ENCODE assay signal across 23 cellular contexts in the genomic region with DNA sequence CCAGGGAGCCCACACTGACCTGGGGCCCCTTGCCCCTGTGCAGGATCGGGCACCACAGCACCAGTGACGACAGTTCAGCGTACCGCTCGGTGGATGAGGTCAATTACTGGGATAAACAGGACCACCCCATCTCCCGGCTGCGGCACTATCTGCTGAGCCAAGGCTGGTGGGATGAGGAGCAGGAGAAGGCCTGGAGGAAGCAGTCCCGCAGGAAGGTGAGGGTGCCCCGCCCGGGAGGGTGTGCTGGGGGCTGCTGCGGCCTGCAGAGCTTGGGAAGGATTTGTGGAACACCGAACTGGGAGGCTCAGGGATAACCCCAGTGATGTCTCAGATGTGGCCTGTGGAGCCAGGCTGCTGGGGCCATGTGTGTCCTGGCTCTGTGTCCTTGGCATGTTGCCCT. TPM values are rescaled to one million over a fixed set of nuclear protein-coding genes. Genes with fewer than 3 reads are reported as not detected.
"Had no signal": no experiment of that assay in that cellular context is flagged by ENCODE, and none has a peak within 500 bp of the region (broad histone marks: within the 10 kb centered on the region; RNA-seq: fewer than 3 reads in every experiment).

No MANE protein-coding gene starts in this region.

- H3K4me3 ChIP-seq: adrenal gland, Peyer's patch had no signal

- ATAC-seq: activated CD4-positive, CD25-positive, alpha-beta regulatory T cell treated with anti-CD3 and anti-CD28 coated beads, Interleukin-2, amount 50 U/mL, for 24 hours; activated CD8-positive, alpha-beta T cell treated with anti-CD3 and anti-CD28 coated beads, Interleukin-2, amount 10 ng/mL, durations not matched to agents 7 days and 5 days had no signal

- H3K9me3 ChIP-seq: adrenal gland, Peyer's patch had no signal

- H3K4me3 Mint-ChIP-seq: activated CD8-positive, alpha-beta T cell treated with anti-CD3 and anti-CD28 coated beads, Interleukin-2, amount 10 ng/mL, durations not matched to agents 7 days and 5 days; activated naive CD8-positive, alpha-beta T cell; T-helper 1 cell treated with Interleukin-12 subunit alpha and Interleukin-12 subunit beta and Interleukin-4 antibody, amounts not matched to agents 30 μg/mL and 1 μg/mL, for 36 hours had no signal

- H3K27me3 Mint-ChIP-seq: activated naive CD8-positive, alpha-beta T cell had no signal

- DNase-seq: activated CD4-positive, alpha-beta T cell treated with anti-CD3 and anti-CD28 coated beads for 48 hours; activated CD4-positive, alpha-beta T cell treated with anti-CD3 and anti-CD28 coated beads, Interleukin-2, amount 50 U/mL, for 4 hours; activated CD8-positive, alpha-beta memory T cell treated with anti-CD3 and anti-CD28 coated beads, Interleukin-2, amount 50 U/mL, for 48 hours; activated CD8-positive, alpha-beta T cell treated with anti-CD3 and anti-CD28 coated beads, Interleukin-2, amount 10 ng/mL, durations not matched to agents 7 days and 5 days; activated T-cell treated with anti-CD3 and anti-CD28 coated beads, Interleukin-2, amount 50 U/mL, for 1 hour; adrenal gland; anterior cingulate cortex; cerebellar nuclear complex; NCI-H1048; NCI-H146; NCI-H187 treated with DMSO at 0.1 percent for 48 hours; NCI-H2081 treated with DMSO at 0.1 percent for 48 hours; NCI-H446; NCI-H524; Peyer's patch; SHP77 treated with DMSO at 0.1 percent for 48 hours had no signal

- H3K27ac ChIP-seq: adrenal gland had no signal

- H3K27me3 ChIP-seq: adrenal gland, Peyer's patch had no signal

- H3K36me3 Mint-ChIP-seq: activated naive CD8-positive, alpha-beta T cell had no signal

- H3K27ac Mint-ChIP-seq: activated CD8-positive, alpha-beta T cell treated with anti-CD3 and anti-CD28 coated beads, Interleukin-2, amount 10 ng/mL, durations not matched to agents 7 days and 5 days; activated naive CD8-positive, alpha-beta T cell; T-helper 1 cell treated with Interleukin-12 subunit alpha and Interleukin-12 subunit beta and Interleukin-4 antibody, amounts not matched to agents 30 μg/mL and 1 μg/mL, for 36 hours had no signal

- H3K9me3 Mint-ChIP-seq: T-helper 1 cell treated with Interleukin-12 subunit alpha and Interleukin-12 subunit beta and Interleukin-4 antibody, amounts not matched to agents 30 μg/mL and 1 μg/mL, for 36 hours had no signal

RNA-seq across cellular contexts. Expression of a gene that starts 4.2 kb away (rescaled TPM):
- total RNA-seq: LHCN-M2, M059J, SK-MEL-5 had no signal

RNA-seq across cellular contexts. Expression of a gene that starts 20.0 kb away (rescaled TPM):
- total RNA-seq: activated CD8-positive, alpha-beta T cell treated with anti-CD3 and anti-CD28 coated beads, Interleukin-2, amount 10 ng/mL, durations not matched to agents 7 days and 5 days; adrenal gland; cardiac septum; LHCN-M2; M059J; SK-MEL-5 had no signal
